Comparison of ENCODE assay signal across 1 cellular context in genomic region chr4:1873291-1873690, GRCh38.
TF ChIP-seq lines count a peak whose summit lies in the region.

No MANE protein-coding gene starts in this region.

TF ChIP-seq in IMR-90, 13 proteins besides CTCF, POLR2A, EP300 and RAD21:
- TF ChIP-seq USF2 (IDR thresholded peaks at IDR 0.05; ENCODE audit: low read depth, low read length) (no peak), ELK1 (IDR thresholded peaks at IDR 0.05; ENCODE audit: borderline replicate concordance, low read depth, low read length) (no peak), BHLHE40 (IDR thresholded peaks at IDR 0.05; ENCODE audit: low read depth, low read length) (no peak), RCOR1 (IDR thresholded peaks at IDR 0.05; ENCODE audit: insufficient replicate concordance, low read length) (no peak), SMC3 (IDR thresholded peaks at IDR 0.05; ENCODE audit: low read depth, low read length) (no peak), RFX5 (IDR thresholded peaks at IDR 0.05; ENCODE audit: low read depth, low read length) (no peak), MXI1 (IDR thresholded peaks at IDR 0.05; ENCODE audit: borderline replicate concordance, low read depth, low read length) (no peak), NFE2L2 (IDR thresholded peaks at IDR 0.05; ENCODE audit: low read depth, low read length) (no peak), FOS (IDR thresholded peaks at IDR 0.05; ENCODE audit: low read depth, low read length) (no peak), MAZ (IDR thresholded peaks at IDR 0.05; ENCODE audit: borderline replicate concordance, low read depth, low read length) (no peak), CEBPB (IDR thresholded peaks at IDR 0.05; ENCODE audit: low read depth, low read length) (no peak), CHD1 (IDR thresholded peaks at IDR 0.05; ENCODE audit: low read depth, low read length) (no peak), MAFK (IDR thresholded peaks at IDR 0.05; ENCODE audit: low read depth, low read length) (no peak)
TF ChIP-seq in IMR-90: peak in this region for 0.
